In genomic region chr6:165223736-165224135, GRCh38 we compare ENCODE assay signal across 28 cellular contexts.
"Had no signal": no experiment of that assay in that cellular context is flagged by ENCODE, and none has a peak within 500 bp of the region (broad histone marks: within the 10 kb centered on the region; RNA-seq: fewer than 3 reads in every experiment).

No MANE protein-coding gene starts in this region.

- DNase-seq: colonic mucosa; dermis blood vessel endothelial cell; effector memory CD4-positive, alpha-beta T cell; foreskin keratinocyte; heart left ventricle; kidney; naive thymus-derived CD4-positive, alpha-beta T cell; nephron progenitor cell; stimulated activated CD4-positive, alpha-beta T cell treated with anti-CD3 and anti-CD28 coated beads, Interleukin-12 subunit alpha, Interleukin-12 subunit beta, amount 100 ng/mL, for 4 hours; stimulated activated CD4-positive, alpha-beta T cell treated with anti-CD3 and anti-CD28 coated beads, Interleukin-1b, Interleukin-23, amount 100 ng/mL, for 48 hours; stimulated activated CD4-positive, alpha-beta T cell treated with anti-CD3 and anti-CD28 coated beads, Interleukin-4, amount 100 ng/mL, for 1 hour; stimulated activated CD8-positive, alpha-beta memory T cell treated with anti-CD3 and anti-CD28 coated beads, Interleukin-4, amount 100 ng/mL, for 48 hours; stimulated activated naive CD4-positive, alpha-beta T cell; stimulated activated naive CD8-positive, alpha-beta T cell treated with anti-CD3 and anti-CD28 coated beads, Interleukin-15, amount 100 ng/mL, for 72 hours; transverse colon; upper lobe of right lung; uterus had no signal

- H3K27me3 ChIP-seq: colonic mucosa, esophagus muscularis mucosa, foreskin keratinocyte, gastroesophageal sphincter, heart left ventricle, hepatocyte, neutrophil, right atrium auricular region, suprapubic skin, transverse colon, upper lobe of right lung, uterus had no signal

- H3K4me3 ChIP-seq: colonic mucosa, esophagus muscularis mucosa, gastroesophageal sphincter, heart left ventricle, hepatocyte, lung, prostate gland, right atrium auricular region, smooth muscle cell, suprapubic skin, transverse colon, upper lobe of right lung, uterus had no signal

- H2AFZ ChIP-seq: hepatocyte had no signal

- H3K4me1 ChIP-seq: colonic mucosa, esophagus muscularis mucosa, foreskin keratinocyte, gastroesophageal sphincter, heart left ventricle, prostate gland, right atrium auricular region, suprapubic skin, transverse colon, upper lobe of right lung, uterus had no signal

- H3K27ac ChIP-seq: colonic mucosa, esophagus muscularis mucosa, foreskin keratinocyte, gastroesophageal sphincter, heart left ventricle, hepatocyte, neutrophil, prostate gland, right atrium auricular region, suprapubic skin, transverse colon, upper lobe of right lung, uterus had no signal

- ATAC-seq: foreskin keratinocyte; gastroesophageal sphincter; heart left ventricle; left lobe of liver; naive thymus-derived CD4-positive, alpha-beta T cell; sciatic nerve; stimulated activated naive CD8-positive, alpha-beta T cell treated with anti-CD3 and anti-CD28 coated beads, Interleukin-15, amount 100 ng/mL, for 72 hours; upper lobe of right lung had no signal

- H3K36me3 ChIP-seq: colonic mucosa, esophagus muscularis mucosa, gastroesophageal sphincter, heart left ventricle, neutrophil, prostate gland, right atrium auricular region, suprapubic skin, transverse colon, upper lobe of right lung, uterus had no signal

- H3K9me3 ChIP-seq: colonic mucosa, esophagus muscularis mucosa, gastroesophageal sphincter, heart left ventricle, neutrophil, prostate gland, right atrium auricular region, suprapubic skin, transverse colon, upper lobe of right lung, uterus had no signal

- H3K79me2 ChIP-seq: hepatocyte had no signal

- H3K4me2 ChIP-seq: hepatocyte, smooth muscle cell had no signal
